ENCODE assay signal across 2 cellular contexts in the genomic region with DNA sequence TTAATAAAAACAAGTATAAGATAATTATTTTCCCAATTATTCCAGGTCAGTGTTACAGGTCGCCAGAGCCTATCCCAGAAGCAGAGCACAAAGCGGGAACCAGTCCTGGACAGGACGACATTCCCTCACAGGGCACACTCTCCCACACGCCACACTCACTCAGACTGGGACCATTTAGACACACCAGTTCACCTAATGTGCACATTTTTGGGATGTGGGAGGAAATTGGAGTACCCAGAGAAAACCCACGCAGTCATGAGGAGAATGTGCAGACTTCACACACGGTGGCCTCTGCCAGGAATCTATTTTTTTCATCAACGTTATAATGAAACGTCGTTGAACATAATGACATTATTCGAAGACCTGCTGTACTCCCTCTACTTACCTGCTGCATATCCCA.
TF ChIP-seq lines count a peak whose summit lies in the region.

No MANE protein-coding gene starts in this region.

TF ChIP-seq in HEK293, 187 proteins besides CTCF, POLR2A, EP300 and RAD21 (continued from another document):
- TF ChIP-seq, protein P1, sequence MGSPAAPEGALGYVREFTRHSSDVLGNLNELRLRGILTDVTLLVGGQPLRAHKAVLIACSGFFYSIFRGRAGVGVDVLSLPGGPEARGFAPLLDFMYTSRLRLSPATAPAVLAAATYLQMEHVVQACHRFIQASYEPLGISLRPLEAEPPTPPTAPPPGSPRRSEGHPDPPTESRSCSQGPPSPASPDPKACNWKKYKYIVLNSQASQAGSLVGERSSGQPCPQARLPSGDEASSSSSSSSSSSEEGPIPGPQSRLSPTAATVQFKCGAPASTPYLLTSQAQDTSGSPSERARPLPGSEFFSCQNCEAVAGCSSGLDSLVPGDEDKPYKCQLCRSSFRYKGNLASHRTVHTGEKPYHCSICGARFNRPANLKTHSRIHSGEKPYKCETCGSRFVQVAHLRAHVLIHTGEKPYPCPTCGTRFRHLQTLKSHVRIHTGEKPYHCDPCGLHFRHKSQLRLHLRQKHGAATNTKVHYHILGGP (tag by site-specific recombination; IDR thresholded peaks at IDR 0.05), result no peak
- TF ChIP-seq ZNF2 (tag by site-specific recombination; IDR thresholded peaks at IDR 0.05) (no peak), ZNF561 (tag by site-specific recombination; IDR thresholded peaks at IDR 0.05; ENCODE audit: borderline replicate concordance) (no peak)
- TF ChIP-seq, protein P2, sequence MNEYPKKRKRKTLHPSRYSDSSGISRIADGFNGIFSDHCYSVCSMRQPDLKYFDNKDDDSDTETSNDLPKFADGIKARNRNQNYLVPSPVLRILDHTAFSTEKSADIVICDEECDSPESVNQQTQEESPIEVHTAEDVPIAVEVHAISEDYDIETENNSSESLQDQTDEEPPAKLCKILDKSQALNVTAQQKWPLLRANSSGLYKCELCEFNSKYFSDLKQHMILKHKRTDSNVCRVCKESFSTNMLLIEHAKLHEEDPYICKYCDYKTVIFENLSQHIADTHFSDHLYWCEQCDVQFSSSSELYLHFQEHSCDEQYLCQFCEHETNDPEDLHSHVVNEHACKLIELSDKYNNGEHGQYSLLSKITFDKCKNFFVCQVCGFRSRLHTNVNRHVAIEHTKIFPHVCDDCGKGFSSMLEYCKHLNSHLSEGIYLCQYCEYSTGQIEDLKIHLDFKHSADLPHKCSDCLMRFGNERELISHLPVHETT (tag by site-specific recombination; IDR thresholded peaks at IDR 0.05), result no peak

TF ChIP-seq in SK-N-SH, 30 proteins besides CTCF, POLR2A, EP300 and RAD21 (continued from another document):
- TF ChIP-seq, protein P3, sequence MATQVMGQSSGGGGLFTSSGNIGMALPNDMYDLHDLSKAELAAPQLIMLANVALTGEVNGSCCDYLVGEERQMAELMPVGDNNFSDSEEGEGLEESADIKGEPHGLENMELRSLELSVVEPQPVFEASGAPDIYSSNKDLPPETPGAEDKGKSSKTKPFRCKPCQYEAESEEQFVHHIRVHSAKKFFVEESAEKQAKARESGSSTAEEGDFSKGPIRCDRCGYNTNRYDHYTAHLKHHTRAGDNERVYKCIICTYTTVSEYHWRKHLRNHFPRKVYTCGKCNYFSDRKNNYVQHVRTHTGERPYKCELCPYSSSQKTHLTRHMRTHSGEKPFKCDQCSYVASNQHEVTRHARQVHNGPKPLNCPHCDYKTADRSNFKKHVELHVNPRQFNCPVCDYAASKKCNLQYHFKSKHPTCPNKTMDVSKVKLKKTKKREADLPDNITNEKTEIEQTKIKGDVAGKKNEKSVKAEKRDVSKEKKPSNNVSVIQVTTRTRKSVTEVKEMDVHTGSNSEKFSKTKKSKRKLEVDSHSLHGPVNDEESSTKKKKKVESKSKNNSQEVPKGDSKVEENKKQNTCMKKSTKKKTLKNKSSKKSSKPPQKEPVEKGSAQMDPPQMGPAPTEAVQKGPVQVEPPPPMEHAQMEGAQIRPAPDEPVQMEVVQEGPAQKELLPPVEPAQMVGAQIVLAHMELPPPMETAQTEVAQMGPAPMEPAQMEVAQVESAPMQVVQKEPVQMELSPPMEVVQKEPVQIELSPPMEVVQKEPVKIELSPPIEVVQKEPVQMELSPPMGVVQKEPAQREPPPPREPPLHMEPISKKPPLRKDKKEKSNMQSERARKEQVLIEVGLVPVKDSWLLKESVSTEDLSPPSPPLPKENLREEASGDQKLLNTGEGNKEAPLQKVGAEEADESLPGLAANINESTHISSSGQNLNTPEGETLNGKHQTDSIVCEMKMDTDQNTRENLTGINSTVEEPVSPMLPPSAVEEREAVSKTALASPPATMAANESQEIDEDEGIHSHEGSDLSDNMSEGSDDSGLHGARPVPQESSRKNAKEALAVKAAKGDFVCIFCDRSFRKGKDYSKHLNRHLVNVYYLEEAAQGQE (IDR thresholded peaks at IDR 0.05; ENCODE audit: low read depth, low read length), result no peak
- TF ChIP-seq RCOR1 (IDR thresholded peaks at IDR 0.05; ENCODE audit: low read length), result no peak
- TF ChIP-seq, protein P4, sequence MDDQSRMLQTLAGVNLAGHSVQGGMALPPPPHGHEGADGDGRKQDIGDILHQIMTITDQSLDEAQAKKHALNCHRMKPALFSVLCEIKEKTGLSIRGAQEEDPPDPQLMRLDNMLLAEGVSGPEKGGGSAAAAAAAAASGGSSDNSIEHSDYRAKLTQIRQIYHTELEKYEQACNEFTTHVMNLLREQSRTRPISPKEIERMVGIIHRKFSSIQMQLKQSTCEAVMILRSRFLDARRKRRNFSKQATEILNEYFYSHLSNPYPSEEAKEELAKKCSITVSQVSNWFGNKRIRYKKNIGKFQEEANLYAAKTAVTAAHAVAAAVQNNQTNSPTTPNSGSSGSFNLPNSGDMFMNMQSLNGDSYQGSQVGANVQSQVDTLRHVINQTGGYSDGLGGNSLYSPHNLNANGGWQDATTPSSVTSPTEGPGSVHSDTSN (IDR thresholded peaks at IDR 0.05), result no peak
- TF ChIP-seq SIN3A (IDR thresholded peaks at IDR 0.05; ENCODE audit: borderline replicate concordance, low read depth, low read length), result no peak
- TF ChIP-seq, protein P5, sequence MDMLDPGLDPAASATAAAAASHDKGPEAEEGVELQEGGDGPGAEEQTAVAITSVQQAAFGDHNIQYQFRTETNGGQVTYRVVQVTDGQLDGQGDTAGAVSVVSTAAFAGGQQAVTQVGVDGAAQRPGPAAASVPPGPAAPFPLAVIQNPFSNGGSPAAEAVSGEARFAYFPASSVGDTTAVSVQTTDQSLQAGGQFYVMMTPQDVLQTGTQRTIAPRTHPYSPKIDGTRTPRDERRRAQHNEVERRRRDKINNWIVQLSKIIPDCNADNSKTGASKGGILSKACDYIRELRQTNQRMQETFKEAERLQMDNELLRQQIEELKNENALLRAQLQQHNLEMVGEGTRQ (IDR thresholded peaks at IDR 0.05; ENCODE audit: borderline replicate concordance, low read depth, low read length), result no peak
- TF ChIP-seq, protein P6, sequence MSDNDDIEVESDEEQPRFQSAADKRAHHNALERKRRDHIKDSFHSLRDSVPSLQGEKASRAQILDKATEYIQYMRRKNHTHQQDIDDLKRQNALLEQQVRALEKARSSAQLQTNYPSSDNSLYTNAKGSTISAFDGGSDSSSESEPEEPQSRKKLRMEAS (IDR thresholded peaks at IDR 0.05; ENCODE audit: low read depth), result no peak
- no peak for TF ChIP-seq TEAD4 (IDR thresholded peaks at IDR 0.05; ENCODE audit: borderline replicate concordance, insufficient read depth)
TF ChIP-seq in SK-N-SH: peak in this region for 0.
